In the genomic region with DNA sequence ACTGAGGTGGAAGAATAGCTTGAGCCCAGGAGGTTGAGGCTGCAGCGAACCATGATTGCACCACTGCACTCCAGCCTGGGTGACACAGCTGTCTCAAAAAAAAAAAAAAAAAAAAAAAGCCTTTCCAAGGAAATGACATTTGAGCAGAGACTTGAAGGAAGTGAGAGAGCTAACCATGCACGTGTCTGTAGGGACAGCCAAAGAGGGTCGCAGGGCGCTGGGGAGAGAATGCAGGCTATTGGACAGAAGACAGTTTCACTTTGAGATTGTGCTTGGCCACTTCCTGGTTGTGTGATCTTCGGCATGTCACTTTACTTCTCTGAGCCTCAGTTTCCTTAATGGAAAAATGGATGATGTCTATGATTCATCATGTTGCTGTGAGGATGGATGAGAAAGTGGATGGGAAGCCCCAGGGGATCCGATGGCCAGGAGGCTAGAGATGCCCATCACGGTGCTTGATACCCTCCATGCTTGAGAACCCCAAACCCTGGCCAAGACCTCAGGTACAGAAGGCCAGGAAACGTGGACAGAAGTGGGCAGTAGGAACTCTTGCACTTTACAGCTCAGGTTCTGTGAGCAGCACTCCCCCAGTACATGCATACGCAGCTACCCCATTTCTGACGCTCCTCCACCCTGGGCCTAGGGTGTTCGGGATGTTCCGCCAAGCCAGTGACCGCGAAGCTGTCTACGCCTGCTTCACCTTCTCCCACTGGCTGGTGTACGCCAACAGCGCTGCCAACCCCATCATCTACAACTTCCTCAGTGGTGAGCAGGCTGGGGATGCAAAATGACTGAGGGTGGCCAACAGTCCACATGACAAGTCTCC, we compare ENCODE assay signal across 27 cellular contexts. TPM values are rescaled to one million over a fixed set of nuclear protein-coding genes. Genes with fewer than 3 reads are reported as not detected.
A peak's percentile ranks its signal among the peaks of the same experiment; 100 is the strongest.
DNase-seq lines count a peak whose midpoint lies in the region; ATAC-seq and TF ChIP-seq lines count a peak whose summit lies in the region.
"Had no signal": no experiment of that assay in that cellular context is flagged by ENCODE, and none has a peak within 500 bp of the region (broad histone marks: within the 10 kb centered on the region; RNA-seq: fewer than 3 reads in every experiment).

No MANE protein-coding gene starts in this region.

- H3K27me3 Mint-ChIP-seq in activated T-helper 17 cell treated with anti-CD3 and anti-CD28 coated beads, Interleukin-2, amount 50 U/mL, for 72 hours = peaks cover 3% of the 10 kb centered on the region

- no peaks in the 10 kb centered on the region for H3K27me3 ChIP-seq in HL-60 (ENCODE audit: insufficient read depth, poor library complexity, severe bottlenecking)
- no peaks in the 10 kb centered on the region for H3K27me3 ChIP-seq in SJCRH30
- H3K27me3 ChIP-seq: breast epithelium, neural progenitor cell had no signal

- TF ChIP-seq CTCF in HL-60 (IDR thresholded peaks at IDR 0.05; ENCODE audit: insufficient read depth, low read length) = no peak

- DNase-seq in activated CD4-positive, CD25-positive, alpha-beta regulatory T cell treated with anti-CD3 and anti-CD28 coated beads, Interleukin-2, amount 50 U/mL, for 72 hours = peak; percentile 17
- no peak for DNase-seq in activated CD4-positive, CD25-positive, alpha-beta regulatory T cell (lab: John Stamatoyannopoulos, UW)
- DNase-seq in HL-60 (ENCODE audit: low read depth in 1 of 2, low spot score in 1 of 2) (peak; percentile 14 to 47), SJCRH30 (no peak), middle frontal gyrus (ENCODE audit: extremely low spot score, low spot score) (no peak)
- no peak for DNase-seq in stimulated activated effector memory CD8-positive, alpha-beta T cell treated with anti-CD3 and anti-CD28 coated beads, Interleukin-12 subunit alpha, Interleukin-12 subunit beta, amount 100 ng/mL, for 72 hours (ENCODE audit: low spot score in 2 of 2)
- no peak for DNase-seq in stimulated activated CD4-positive, alpha-beta T cell treated with anti-CD3 and anti-CD28 coated beads, Interleukin-2, amount 100 ng/mL, for 48 hours
- DNase-seq: cortex of kidney; hippocampal formation; NCI-H1694 treated with DMSO at 0.1 percent for 48 hours; NCI-H226; NCI-H82; psoas muscle; small intestine; stimulated activated CD4-positive, alpha-beta T cell treated with anti-CD3 and anti-CD28 coated beads, Interleukin-4, amount 100 ng/mL, for 24 hours had no signal

- H3K36me3 ChIP-seq in SJCRH30 = peaks cover 4% of the 10 kb centered on the region; the same call in 1 of the 2 replicates
- H3K36me3 ChIP-seq: breast epithelium, neural progenitor cell had no signal

- H3K4me1 Mint-ChIP-seq in activated T-helper 17 cell treated with anti-CD3 and anti-CD28 coated beads, Interleukin-2, amount 50 U/mL, for 72 hours = peaks cover 10% of the 10 kb centered on the region
- peaks cover 13% of the 10 kb centered on the region for H3K4me1 Mint-ChIP-seq in stimulated activated effector memory CD8-positive, alpha-beta T cell treated with anti-CD3 and anti-CD28 coated beads, Interleukin-12 subunit alpha, Interleukin-12 subunit beta, amount 100 ng/mL, for 72 hours

- peaks cover 8% of the 10 kb centered on the region; the same call in 1 of the 2 replicates for H3K4me1 ChIP-seq in SJCRH30
- H3K4me1 ChIP-seq: neural progenitor cell had no signal

- no peaks in the 10 kb centered on the region for H3K9me3 Mint-ChIP-seq in activated T-helper 17 cell treated with anti-CD3 and anti-CD28 coated beads, Interleukin-2, amount 50 U/mL, for 72 hours
- no peaks in the 10 kb centered on the region for H3K9me3 Mint-ChIP-seq in stimulated activated effector memory CD8-positive, alpha-beta T cell treated with anti-CD3 and anti-CD28 coated beads, Interleukin-12 subunit alpha, Interleukin-12 subunit beta, amount 100 ng/mL, for 72 hours
- H3K9me3 Mint-ChIP-seq: GM23338; IgD-negative memory B cell; neural progenitor cell; T-helper 2 cell treated with Interferon-gamma antibody and Interleukin-4, amounts not matched to agents 5 μg/mL and 100 μg/mL, for 36 hours; WTC11 had no signal

- H3K36me3 Mint-ChIP-seq in activated T-helper 17 cell treated with anti-CD3 and anti-CD28 coated beads, Interleukin-2, amount 50 U/mL, for 72 hours (ENCODE audit: low read depth) = peaks cover 23% of the 10 kb centered on the region
- peaks cover 24% of the 10 kb centered on the region for H3K36me3 Mint-ChIP-seq in stimulated activated effector memory CD8-positive, alpha-beta T cell treated with anti-CD3 and anti-CD28 coated beads, Interleukin-12 subunit alpha, Interleukin-12 subunit beta, amount 100 ng/mL, for 72 hours

- peak overlapping the region; percentile 49 for H3K27ac Mint-ChIP-seq in activated T-helper 17 cell treated with anti-CD3 and anti-CD28 coated beads, Interleukin-2, amount 50 U/mL, for 72 hours
- H3K27ac Mint-ChIP-seq in stimulated activated effector memory CD8-positive, alpha-beta T cell treated with anti-CD3 and anti-CD28 coated beads, Interleukin-12 subunit alpha, Interleukin-12 subunit beta, amount 100 ng/mL, for 72 hours = peak overlapping the region; percentile 30
- H3K27ac Mint-ChIP-seq: GM23338; neural progenitor cell; T-helper 2 cell treated with Interferon-gamma antibody and Interleukin-4, amounts not matched to agents 5 μg/mL and 100 μg/mL, for 36 hours; WTC11 had no signal

- no peak overlapping the region for H3K4me3 ChIP-seq in HL-60 (replicated peaks; ENCODE audit: insufficient read depth, low read length)
- no peak overlapping the region for H3K4me3 ChIP-seq in SJCRH30
- H3K4me3 ChIP-seq: breast epithelium, GM23338, neural progenitor cell, psoas muscle, SK-N-MC had no signal

- H3K27ac ChIP-seq in HL-60 (replicated peaks) = no peak overlapping the region
- no peak overlapping the region for H3K27ac ChIP-seq in SJCRH30
- H3K27ac ChIP-seq: breast epithelium, neural progenitor cell, psoas muscle, SK-N-MC had no signal

- peak; percentile 28 for ATAC-seq in activated T-helper 17 cell treated with anti-CD3 and anti-CD28 coated beads, Interleukin-2, amount 50 U/mL, for 72 hours (replicated peaks)
- no peak for ATAC-seq in stimulated activated effector memory CD8-positive, alpha-beta T cell treated with anti-CD3 and anti-CD28 coated beads, Interleukin-12 subunit alpha, Interleukin-12 subunit beta, amount 100 ng/mL, for 72 hours
- ATAC-seq: GM23338, Panc1, psoas muscle, WTC11 had no signal

- no peak overlapping the region for H3K4me3 Mint-ChIP-seq in activated T-helper 17 cell treated with anti-CD3 and anti-CD28 coated beads, Interleukin-2, amount 50 U/mL, for 72 hours
- no peak overlapping the region for H3K4me3 Mint-ChIP-seq in stimulated activated effector memory CD8-positive, alpha-beta T cell treated with anti-CD3 and anti-CD28 coated beads, Interleukin-12 subunit alpha, Interleukin-12 subunit beta, amount 100 ng/mL, for 72 hours
- H3K4me3 Mint-ChIP-seq: GM23338; IgD-negative memory B cell; neural progenitor cell; T-helper 2 cell treated with Interferon-gamma antibody and Interleukin-4, amounts not matched to agents 5 μg/mL and 100 μg/mL, for 36 hours; WTC11 had no signal

- H3K9me3 ChIP-seq in SJCRH30 (replicated peaks) = no peaks in the 10 kb centered on the region
- H3K9me3 ChIP-seq: breast epithelium, psoas muscle had no signal

RNA-seq across cellular contexts. Expression of gene HCRTR1, which starts 7.1 kb away (rescaled TPM):
- total RNA-seq in activated T-helper 17 cell treated with anti-CD3 and anti-CD28 coated beads, Interleukin-2, amount 50 U/mL, for 72 hours = not detected
- total RNA-seq in SJCRH30 (2014; rRNA removed; shearing (Covaris generic)) = not detected in 2 replicates
- total RNA-seq: breast epithelium, MCF 10A, mucosa of gallbladder, ureter had no signal

RNA-seq across cellular contexts. Expression of gene PEF1, which starts 20.1 kb away (rescaled TPM):
- 10 to 100 TPM; 32.7 to 51.5 TPM for total RNA-seq in activated T-helper 17 cell treated with anti-CD3 and anti-CD28 coated beads, Interleukin-2, amount 50 U/mL, for 72 hours
- total RNA-seq in SJCRH30 (2014; rRNA removed; shearing (Covaris generic)) = 64.8 and 72.3 TPM in 2 replicates

RNA-seq across cellular contexts. Expression of gene TINAGL1, which starts 48.3 kb away (rescaled TPM):
- not detected for total RNA-seq in activated T-helper 17 cell treated with anti-CD3 and anti-CD28 coated beads, Interleukin-2, amount 50 U/mL, for 72 hours
- total RNA-seq in SJCRH30 (2014; rRNA removed; shearing (Covaris generic)) = 0.56 and 1.2 TPM in 2 replicates

Comparison
In these comparisons a context has a peak if more than half of its experiments do, and no peak if none do; other contexts are left out.
1. DNase-seq: peak in activated CD4-positive, CD25-positive, alpha-beta regulatory T cell treated with anti-CD3 and anti-CD28 coated beads, Interleukin-2, amount 50 U/mL, for 72 hours (single experiment) and HL-60 (2 of 2); none in activated CD4-positive, CD25-positive, alpha-beta regulatory T cell (0 of 4), stimulated activated effector memory CD8-positive, alpha-beta T cell treated with anti-CD3 and anti-CD28 coated beads, Interleukin-12 subunit alpha, Interleukin-12 subunit beta, amount 100 ng/mL, for 72 hours (0 of 2), SJCRH30 (0 of 2), middle frontal gyrus (single experiment) and stimulated activated CD4-positive, alpha-beta T cell treated with anti-CD3 and anti-CD28 coated beads, Interleukin-2, amount 100 ng/mL, for 48 hours (0 of 2).